In the genomic region with DNA sequence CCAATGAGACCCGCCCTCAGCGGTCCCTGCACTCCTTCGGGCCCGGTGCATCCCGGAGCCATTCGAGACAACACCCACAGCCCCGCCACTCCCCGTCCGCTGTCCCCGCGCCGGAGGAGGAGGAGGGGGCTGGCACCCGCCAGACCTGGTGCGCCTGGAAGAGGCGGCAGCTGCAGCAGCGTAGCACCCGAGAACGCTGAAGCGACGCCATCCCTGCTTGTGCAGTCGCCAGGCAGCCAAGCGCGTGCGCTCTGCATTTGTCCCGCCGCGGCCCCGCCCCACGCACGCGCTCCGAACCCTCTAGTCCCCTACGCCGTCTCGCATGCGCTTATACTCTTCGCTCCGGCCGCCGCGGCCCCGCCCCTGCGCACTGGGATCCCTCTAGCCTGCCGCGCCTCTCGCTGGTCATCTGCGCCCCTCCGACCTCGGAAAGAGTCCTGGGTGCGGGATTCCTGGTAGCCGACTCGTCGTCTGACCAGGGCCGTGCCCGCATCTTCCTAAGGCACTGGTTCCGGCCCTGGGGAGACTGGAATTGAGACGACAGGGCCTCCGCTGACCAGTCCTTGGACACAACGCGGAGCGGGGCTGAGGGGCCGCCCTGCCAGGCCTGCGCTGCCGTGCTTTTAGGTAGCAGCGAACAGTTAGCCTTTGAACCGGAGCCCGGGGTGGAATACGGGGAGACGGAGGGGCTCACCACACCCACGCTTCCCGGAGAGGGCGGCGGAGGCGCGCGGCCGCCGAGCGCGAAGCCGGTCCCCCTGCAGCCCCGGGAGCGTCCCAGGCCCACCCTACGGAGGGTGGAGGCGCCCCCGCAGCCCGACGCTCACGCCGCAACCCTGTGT, we compare ENCODE assay signal across 1 cellular context.
TF ChIP-seq lines count a peak whose summit lies in the region.

A gene with protein sequence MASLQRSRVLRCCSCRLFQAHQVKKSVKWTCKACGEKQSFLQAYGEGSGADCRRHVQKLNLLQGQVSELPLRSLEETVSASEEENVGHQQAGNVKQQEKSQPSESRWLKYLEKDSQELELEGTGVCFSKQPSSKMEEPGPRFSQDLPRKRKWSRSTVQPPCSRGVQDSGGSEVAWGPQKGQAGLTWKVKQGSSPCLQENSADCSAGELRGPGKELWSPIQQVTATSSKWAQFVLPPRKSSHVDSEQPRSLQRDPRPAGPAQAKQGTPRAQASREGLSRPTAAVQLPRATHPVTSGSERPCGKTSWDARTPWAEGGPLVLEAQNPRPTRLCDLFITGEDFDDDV (minus strand): TSS at position 232 of the 842 bp plus-strand sequence. CDS start 21 bp downstream, at position 211.

TF ChIP-seq in HepG2, 621 proteins besides CTCF, POLR2A, EP300 and RAD21 (continued from another document):
- TF ChIP-seq, protein P1, sequence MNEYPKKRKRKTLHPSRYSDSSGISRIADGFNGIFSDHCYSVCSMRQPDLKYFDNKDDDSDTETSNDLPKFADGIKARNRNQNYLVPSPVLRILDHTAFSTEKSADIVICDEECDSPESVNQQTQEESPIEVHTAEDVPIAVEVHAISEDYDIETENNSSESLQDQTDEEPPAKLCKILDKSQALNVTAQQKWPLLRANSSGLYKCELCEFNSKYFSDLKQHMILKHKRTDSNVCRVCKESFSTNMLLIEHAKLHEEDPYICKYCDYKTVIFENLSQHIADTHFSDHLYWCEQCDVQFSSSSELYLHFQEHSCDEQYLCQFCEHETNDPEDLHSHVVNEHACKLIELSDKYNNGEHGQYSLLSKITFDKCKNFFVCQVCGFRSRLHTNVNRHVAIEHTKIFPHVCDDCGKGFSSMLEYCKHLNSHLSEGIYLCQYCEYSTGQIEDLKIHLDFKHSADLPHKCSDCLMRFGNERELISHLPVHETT (CRISPR knock-in tag; conservative IDR thresholded peaks at IDR 0.05), result no peak
- TF ChIP-seq NCOA1 (CRISPR knock-in tag; IDR thresholded peaks at IDR 0.05) (peak; percentile 92), ZNF776 (CRISPR knock-in tag; IDR thresholded peaks at IDR 0.05) (peak; percentile 97), ZNF33B (CRISPR knock-in tag; IDR thresholded peaks at IDR 0.05) (peak; percentile 85), NCOA2 (CRISPR knock-in tag; IDR thresholded peaks at IDR 0.05) (peak; percentile 34; the same call in 1 of the 2 replicates), ZSCAN20 (CRISPR knock-in tag; IDR thresholded peaks at IDR 0.05; ENCODE audit: borderline replicate concordance) (no peak; the same call in 1 of the 2 replicates), GATA4 (IDR thresholded peaks at IDR 0.05; ENCODE audit: borderline replicate concordance, low read depth) (no peak; the same call in 1 of the 2 replicates), HNRNPH1 (optimal IDR thresholded peaks at IDR 0.05; ENCODE audit: low read depth, low read length) (no peak), DNMT3B (CRISPR knock-in tag; conservative IDR thresholded peaks at IDR 0.05) (no peak), MAZ (IDR thresholded peaks at IDR 0.05; ENCODE audit: borderline replicate concordance, low read depth, low read length) (peak; percentile 81), MAZ (CRISPR knock-in tag; IDR thresholded peaks at IDR 0.05; ENCODE audit: low read depth) (peak; percentile 98), MYNN (CRISPR knock-in tag; IDR thresholded peaks at IDR 0.05; ENCODE audit: low read depth) (no peak), ZMYM4 (CRISPR knock-in tag; IDR thresholded peaks at IDR 0.05) (peak; percentile 81), FOXA3 (CRISPR knock-in tag; IDR thresholded peaks at IDR 0.05) (peak; percentile 46), TMF1 (CRISPR knock-in tag; IDR thresholded peaks at IDR 0.05; ENCODE audit: low read depth) (peak; percentile 84), ZSCAN29 (CRISPR knock-in tag; conservative IDR thresholded peaks at IDR 0.05) (peak; percentile 68; the same call in 1 of the 2 replicates), JARID2 (CRISPR knock-in tag; IDR thresholded peaks at IDR 0.05; ENCODE audit: insufficient replicate concordance) (no peak), BHLHE40 (IDR thresholded peaks at IDR 0.05; ENCODE audit: low read length) (peak; percentile 75), EED (CRISPR knock-in tag; IDR thresholded peaks at IDR 0.05) (no peak; the same call in 1 of the 2 replicates), ZNF331 (CRISPR knock-in tag; IDR thresholded peaks at IDR 0.05) (peak; percentile 48; the same call in 1 of the 2 replicates), CEBPB (IDR thresholded peaks at IDR 0.05; ENCODE audit: borderline replicate concordance, low read depth, low read length) (no peak), CHD4 (IDR thresholded peaks at IDR 0.05; ENCODE audit: borderline replicate concordance, low read length) (no peak), ZFP36 (IDR thresholded peaks at IDR 0.05; ENCODE audit: borderline replicate concordance, low read depth, low read length, partially characterized antibody) (no peak), ZNF782 (CRISPR knock-in tag; IDR thresholded peaks at IDR 0.05; ENCODE audit: borderline replicate concordance) (peak; percentile 65; the same call in 1 of the 2 replicates)
- TF ChIP-seq, protein P2, sequence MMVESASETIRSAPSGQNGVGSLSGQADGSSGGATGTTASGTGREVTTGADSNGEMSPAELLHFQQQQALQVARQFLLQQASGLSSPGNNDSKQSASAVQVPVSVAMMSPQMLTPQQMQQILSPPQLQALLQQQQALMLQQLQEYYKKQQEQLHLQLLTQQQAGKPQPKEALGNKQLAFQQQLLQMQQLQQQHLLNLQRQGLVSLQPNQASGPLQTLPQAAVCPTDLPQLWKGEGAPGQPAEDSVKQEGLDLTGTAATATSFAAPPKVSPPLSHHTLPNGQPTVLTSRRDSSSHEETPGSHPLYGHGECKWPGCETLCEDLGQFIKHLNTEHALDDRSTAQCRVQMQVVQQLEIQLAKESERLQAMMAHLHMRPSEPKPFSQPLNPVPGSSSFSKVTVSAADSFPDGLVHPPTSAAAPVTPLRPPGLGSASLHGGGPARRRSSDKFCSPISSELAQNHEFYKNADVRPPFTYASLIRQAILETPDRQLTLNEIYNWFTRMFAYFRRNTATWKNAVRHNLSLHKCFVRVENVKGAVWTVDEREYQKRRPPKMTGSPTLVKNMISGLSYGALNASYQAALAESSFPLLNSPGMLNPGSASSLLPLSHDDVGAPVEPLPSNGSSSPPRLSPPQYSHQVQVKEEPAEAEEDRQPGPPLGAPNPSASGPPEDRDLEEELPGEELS (CRISPR knock-in tag; IDR thresholded peaks at IDR 0.05), result peak; percentile 72
- TF ChIP-seq, protein P3, sequence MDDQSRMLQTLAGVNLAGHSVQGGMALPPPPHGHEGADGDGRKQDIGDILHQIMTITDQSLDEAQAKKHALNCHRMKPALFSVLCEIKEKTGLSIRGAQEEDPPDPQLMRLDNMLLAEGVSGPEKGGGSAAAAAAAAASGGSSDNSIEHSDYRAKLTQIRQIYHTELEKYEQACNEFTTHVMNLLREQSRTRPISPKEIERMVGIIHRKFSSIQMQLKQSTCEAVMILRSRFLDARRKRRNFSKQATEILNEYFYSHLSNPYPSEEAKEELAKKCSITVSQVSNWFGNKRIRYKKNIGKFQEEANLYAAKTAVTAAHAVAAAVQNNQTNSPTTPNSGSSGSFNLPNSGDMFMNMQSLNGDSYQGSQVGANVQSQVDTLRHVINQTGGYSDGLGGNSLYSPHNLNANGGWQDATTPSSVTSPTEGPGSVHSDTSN (CRISPR knock-in tag; IDR thresholded peaks at IDR 0.05; ENCODE audit: borderline replicate concordance), result no peak; the same call in 1 of the 2 replicates
